In the genomic region with DNA sequence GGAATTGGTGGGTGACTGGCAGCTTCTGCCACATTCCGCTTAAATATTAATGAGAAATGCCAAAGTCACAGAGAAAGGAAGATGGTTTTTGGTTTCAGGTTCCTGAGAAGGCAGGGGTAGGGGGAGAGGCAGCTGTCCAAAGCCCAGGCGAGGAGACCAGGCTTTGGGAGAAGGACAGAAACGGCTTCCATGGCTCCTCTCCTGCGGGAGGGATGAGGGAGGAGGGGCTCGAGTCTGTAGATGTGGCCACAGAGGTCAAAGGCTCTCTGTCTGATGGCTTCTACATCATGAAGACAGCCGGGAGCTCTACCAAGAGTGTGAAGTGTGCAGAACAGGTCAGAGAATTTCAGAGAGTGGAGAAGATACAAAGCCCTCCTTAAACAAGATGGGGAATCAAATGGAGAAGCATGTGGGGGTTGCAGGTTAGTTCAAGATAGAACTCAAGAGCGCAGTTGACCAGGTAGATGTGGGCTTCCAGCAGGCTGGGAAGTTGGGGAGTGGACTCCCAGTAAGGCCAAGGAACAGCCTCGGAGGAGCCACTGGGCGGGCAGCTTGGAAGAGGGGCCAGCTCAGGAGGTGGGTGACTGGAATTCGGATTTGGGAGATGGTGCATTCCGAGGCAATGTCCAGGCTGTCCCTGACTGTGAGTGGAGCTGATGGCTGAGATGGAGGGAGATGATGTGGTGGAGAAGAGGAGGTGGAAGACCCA, we compare ENCODE assay signal across 16 cellular contexts. TPM values are rescaled to one million over a fixed set of nuclear protein-coding genes. Genes with fewer than 3 reads are reported as not detected.
DNase-seq lines count a peak whose midpoint lies in the region; ATAC-seq and TF ChIP-seq lines count a peak whose summit lies in the region.
"Had no signal": no experiment of that assay in that cellular context is flagged by ENCODE, and none has a peak within 500 bp of the region (broad histone marks: within the 10 kb centered on the region; RNA-seq: fewer than 3 reads in every experiment).

No MANE protein-coding gene starts in this region.

- no peaks in the 10 kb centered on the region for H3K9me3 ChIP-seq in liver (ENCODE audit: control insufficient read depth in 4 of 4, low read length in 3 of 4)
- no peaks in the 10 kb centered on the region for H3K9me3 ChIP-seq in smooth muscle cell (replicated peaks; ENCODE audit: low read depth)
- H3K9me3 ChIP-seq in prostate gland: no peaks in the 10 kb centered on the region
- H3K9me3 ChIP-seq: gastroesophageal sphincter had no signal

- H3K9ac ChIP-seq in liver (ENCODE audit: low read depth in 1 of 2, low read length in 2 of 2) (no peak overlapping the region), smooth muscle cell (ENCODE audit: low read depth) (no peak overlapping the region)

- intact Hi-C loops in activated CD8-positive, alpha-beta T cell treated with anti-CD3 and anti-CD28 coated beads for 36 hours (cut with micrococcal nuclease): no loop called here
- intact Hi-C loops in prostate gland (cut with DNase I): no loop called here

- H3K27ac Mint-ChIP-seq in HFFc6: peak overlapping the region; percentile 81
- H3K27ac Mint-ChIP-seq in activated CD8-positive, alpha-beta T cell treated with anti-CD3 and anti-CD28 coated beads for 36 hours: peak overlapping the region; percentile 7
- peak overlapping the region in 1 of 2 donors; percentile 63 for H3K27ac Mint-ChIP-seq in activated naive CD4-positive, alpha-beta T cell treated with anti-CD3 and anti-CD28 coated beads, Interleukin-2, amount 50 U/mL, for 72 hours
- H3K27ac Mint-ChIP-seq: activated CD4-positive, alpha-beta T cell treated with anti-CD3 and anti-CD28 coated beads, Interleukin-2, amount 10 ng/mL, durations not matched to agents 7 days and 5 days; CD4-positive, alpha-beta T cell; progenitor cell of endocrine pancreas had no signal

- no peaks in the 10 kb centered on the region for H3K36me3 Mint-ChIP-seq in HFFc6 (ENCODE audit: low read depth)
- no peaks in the 10 kb centered on the region for H3K36me3 Mint-ChIP-seq in activated CD8-positive, alpha-beta T cell treated with anti-CD3 and anti-CD28 coated beads for 36 hours (ENCODE audit: low read depth)
- H3K36me3 Mint-ChIP-seq in activated naive CD4-positive, alpha-beta T cell treated with anti-CD3 and anti-CD28 coated beads, Interleukin-2, amount 50 U/mL, for 72 hours: no peaks in the 10 kb centered on the region

- H3K4me1 ChIP-seq in liver (ENCODE audit: control insufficient read depth in 4 of 4, insufficient read depth in 4 of 4, low read length in 3 of 4): peaks cover 2 to 36% (median 25%) of the 10 kb centered on the region in 4 donors
- peaks cover 11% of the 10 kb centered on the region for H3K4me1 ChIP-seq in smooth muscle cell (ENCODE audit: low read depth)
- no peaks in the 10 kb centered on the region for H3K4me1 ChIP-seq in prostate gland (replicated peaks)

- H3K27me3 ChIP-seq in liver (ENCODE audit: control insufficient read depth in 4 of 4, insufficient read depth in 4 of 4, low read length in 3 of 4): no peaks in the 10 kb centered on the region
- no peaks in the 10 kb centered on the region for H3K27me3 ChIP-seq in smooth muscle cell (ENCODE audit: low read depth)
- no peaks in the 10 kb centered on the region for H3K27me3 ChIP-seq in prostate gland (replicated peaks; ENCODE audit: insufficient read depth)
- H3K27me3 ChIP-seq: gastroesophageal sphincter had no signal

- no peaks in the 10 kb centered on the region for H4K20me1 ChIP-seq in smooth muscle cell (ENCODE audit: low read depth)

- H3K79me2 ChIP-seq in smooth muscle cell (ENCODE audit: low read depth): no peaks in the 10 kb centered on the region

- ATAC-seq in activated CD8-positive, alpha-beta T cell treated with anti-CD3 and anti-CD28 coated beads for 36 hours: no peak
- ATAC-seq in HG02852 (IDR thresholded peaks at IDR 0.05; ENCODE audit: unreplicated experiment): no peak
- ATAC-seq in activated naive CD4-positive, alpha-beta T cell treated with anti-CD3 and anti-CD28 coated beads, Interleukin-2, amount 50 U/mL, for 72 hours: no peak

- CTCF ChIA-PET in activated CD8-positive, alpha-beta T cell treated with anti-CD3 and anti-CD28 coated beads for 36 hours (lab: Charles Lee): interaction anchor here (1.5 to 3.9 kb wide), 4 partner anchors 20 to 207 kb away, joined by 3 to 20 read pairs (median 6); no protein-coding TSS in a partner anchor
- CTCF ChIA-PET in GM10248 (lab: Yijun Ruan, JAX): interaction anchor here (1.0 to 1.9 kb wide), 6 partner anchors 8 to 207 kb away, joined by 3 to 6 read pairs (median 4); no protein-coding TSS in a partner anchor

- H3K27ac ChIP-seq in liver (ENCODE audit: low read depth in 1 of 2, low read length in 2 of 2) (peak overlapping the region; percentile 89 to 91), smooth muscle cell (ENCODE audit: low read depth) (peak overlapping the region; percentile 47), prostate gland (no peak overlapping the region)

- H3K4me3 Mint-ChIP-seq in HFFc6: peak overlapping the region; percentile 36; the same call in 1 of the 2 replicates
- H3K4me3 Mint-ChIP-seq in activated CD8-positive, alpha-beta T cell treated with anti-CD3 and anti-CD28 coated beads for 36 hours: no peak overlapping the region
- H3K4me3 Mint-ChIP-seq: activated CD4-positive, alpha-beta T cell treated with anti-CD3 and anti-CD28 coated beads, Interleukin-2, amount 10 ng/mL, durations not matched to agents 7 days and 5 days; CD4-positive, alpha-beta T cell had no signal

- WGBS in liver: 80% methylated on average over 11 of the region's 11 CpGs
- WGBS in smooth muscle cell (ENCODE audit: low lambda C conversion rate): 86% methylated on average over 11 of the region's 11 CpGs
- WGBS in prostate gland: 80% methylated on average over 11 of the region's 11 CpGs

- H3K4me3 ChIP-seq in liver (ENCODE audit: low read depth in 1 of 3, low read length in 3 of 3): peak overlapping the region in 2 of 3 donors; percentile 12 to 43
- H3K4me3 ChIP-seq in smooth muscle cell: no peak overlapping the region
- H3K4me3 ChIP-seq in prostate gland: no peak overlapping the region
- H3K4me3 ChIP-seq: coronary artery, gastroesophageal sphincter had no signal

- peak overlapping the region; percentile 19 for H3K4me2 ChIP-seq in smooth muscle cell

- H3K36me3 ChIP-seq in liver (ENCODE audit: control insufficient read depth in 4 of 4, insufficient read depth in 3 of 4, low read depth in 1 of 4, low read length in 3 of 4) (no peaks in the 10 kb centered on the region), smooth muscle cell (ENCODE audit: low read depth) (no peaks in the 10 kb centered on the region), prostate gland (no peaks in the 10 kb centered on the region)
- H3K36me3 ChIP-seq: gastroesophageal sphincter had no signal

- H3F3A ChIP-seq in smooth muscle cell (ENCODE audit: low read depth): no peaks in the 10 kb centered on the region

- DNase-seq in HFFc6 (no peak), smooth muscle cell (lab: John Stamatoyannopoulos, UW; ENCODE audit: unreplicated experiment) (no peak), GM10248 (ENCODE audit: extremely low spot score) (no peak), prostate gland (ENCODE audit: low spot score) (no peak)
- no peak for DNase-seq in activated CD8-positive, alpha-beta T cell treated with anti-CD3 and anti-CD28 coated beads for 36 hours
- DNase-seq in activated naive CD4-positive, alpha-beta T cell treated with anti-CD3 and anti-CD28 coated beads, Interleukin-2, amount 50 U/mL, for 72 hours (ENCODE audit: low spot score in 2 of 2): no peak
- DNase-seq: activated CD4-positive, alpha-beta T cell treated with anti-CD3 and anti-CD28 coated beads, Interleukin-2, amount 10 ng/mL, durations not matched to agents 7 days and 5 days; activated naive CD4-positive, alpha-beta T cell treated with anti-CD3 and anti-CD28 coated beads, Interleukin-2, amount 50 U/mL, for 16 hours; CD4-positive, alpha-beta T cell; MM.1S; NCI-H2171 had no signal

- POLR2A ChIA-PET in activated CD8-positive, alpha-beta T cell treated with anti-CD3 and anti-CD28 coated beads for 36 hours (lab: Charles Lee): no interaction called here
- POLR2A ChIA-PET in GM10248 (lab: Yijun Ruan, JAX): interaction anchor here (0.6 kb wide), 1 partner anchor 233 kb away, joined by 3 read pairs; no protein-coding TSS in a partner anchor

- H2AFZ ChIP-seq in smooth muscle cell (ENCODE audit: low read depth): no peak overlapping the region

- peaks cover 3% of the 10 kb centered on the region for H3K27me3 Mint-ChIP-seq in HFFc6 (ENCODE audit: insufficient read depth)
- H3K27me3 Mint-ChIP-seq in activated CD8-positive, alpha-beta T cell treated with anti-CD3 and anti-CD28 coated beads for 36 hours: no peaks in the 10 kb centered on the region
- H3K27me3 Mint-ChIP-seq: CD4-positive, alpha-beta T cell had no signal

- no peak for TF ChIP-seq RAD21 in liver (IDR thresholded peaks at IDR 0.05)

- no peaks in the 10 kb centered on the region for H3K9me3 Mint-ChIP-seq in HFFc6
- H3K9me3 Mint-ChIP-seq in activated CD8-positive, alpha-beta T cell treated with anti-CD3 and anti-CD28 coated beads for 36 hours: no peaks in the 10 kb centered on the region
- H3K9me3 Mint-ChIP-seq in activated naive CD4-positive, alpha-beta T cell treated with anti-CD3 and anti-CD28 coated beads, Interleukin-2, amount 50 U/mL, for 72 hours: no peaks in the 10 kb centered on the region
- H3K9me3 Mint-ChIP-seq: activated CD4-positive, alpha-beta T cell treated with anti-CD3 and anti-CD28 coated beads, Interleukin-2, amount 10 ng/mL, durations not matched to agents 7 days and 5 days; CD4-positive, alpha-beta T cell had no signal

- peaks cover 41% of the 10 kb centered on the region for H3K4me1 Mint-ChIP-seq in HFFc6 (ENCODE audit: low read depth)
- H3K4me1 Mint-ChIP-seq in activated CD8-positive, alpha-beta T cell treated with anti-CD3 and anti-CD28 coated beads for 36 hours (ENCODE audit: low read depth): peaks cover 19% of the 10 kb centered on the region

- TF ChIP-seq CTCF in HFFc6 (IDR thresholded peaks at IDR 0.05) (no peak), liver (IDR thresholded peaks at IDR 0.05; ENCODE audit: low read depth, low read length, missing input control) (no peak), smooth muscle cell (IDR thresholded peaks at IDR 0.05; ENCODE audit: borderline replicate concordance, insufficient read depth, poor library complexity, severe bottlenecking) (no peak), GM10248 (IDR thresholded peaks at IDR 0.05; ENCODE audit: control extremely low read depth, extremely low read depth, low read depth, missing control alignments) (no peak), prostate gland (IDR thresholded peaks at IDR 0.05) (no peak)
- TF ChIP-seq CTCF in activated CD8-positive, alpha-beta T cell treated with anti-CD3 and anti-CD28 coated beads for 36 hours (IDR thresholded peaks at IDR 0.05): no peak

- TF ChIP-seq POLR2A in prostate gland (IDR thresholded peaks at IDR 0.05): no peak

RNA-seq across cellular contexts. Expression of gene HPCAL1, which starts 23.8 kb away (rescaled TPM):
- total RNA-seq in HFFc6 (2021; fragmentation: NEBNext Ultra II Directional; extraction: Animal tissue kit (Norgen Biotek cat#: 25700)): 10 to 100 TPM; 36.3 to 60.3 (median 57.2) TPM
- total RNA-seq in activated CD8-positive, alpha-beta T cell treated with anti-CD3 and anti-CD28 coated beads for 36 hours: 100 to 1,000 TPM; 166 to 170 TPM
- total RNA-seq in liver (10 to 100 TPM; 17.3 to 18.1 TPM), smooth muscle cell (7.0 and 11.7 TPM in 2 replicates), prostate gland (100 to 1,000 TPM in 1 of 2 donors, 10 to 100 TPM in 1; 22.5 to 203 TPM)
- polyA plus RNA-seq in liver (10 to 100 TPM; 27.7 to 27.9 TPM), smooth muscle cell (15.8 and 18.6 TPM in 2 replicates)
- 10 to 100 TPM; 46.0 to 96.5 TPM for total RNA-seq in activated naive CD4-positive, alpha-beta T cell treated with anti-CD3 and anti-CD28 coated beads, Interleukin-2, amount 50 U/mL, for 72 hours

Comparison
In these comparisons a context has a peak if more than half of its experiments do, and no peak if none do; other contexts are left out.
1. H3K27ac ChIP-seq: peak in liver (2 of 2) and smooth muscle cell (single experiment); none in prostate gland (0 of 2).
2. H3K4me3 ChIP-seq: peak in liver (2 of 3); none in smooth muscle cell (single experiment) and prostate gland (0 of 2).